8 cellular contexts compared by ENCODE assay signal in genomic region chr19:49876422-49877019, GRCh38. TPM values are rescaled to one million over a fixed set of nuclear protein-coding genes. Genes with fewer than 3 reads are reported as not detected.
A peak's percentile ranks its signal among the peaks of the same experiment; 100 is the strongest.
DNase-seq lines count a peak whose midpoint lies in the region; ATAC-seq and TF ChIP-seq lines count a peak whose summit lies in the region.

No MANE protein-coding gene starts in this region.

- no peaks in the 10 kb centered on the region for H3K4me1 ChIP-seq in endodermal cell (ENCODE audit: control insufficient read depth, insufficient read depth, low read length)

- H3K9ac ChIP-seq in endodermal cell (ENCODE audit: extremely low read depth, low read length, poor library complexity, severe bottlenecking): peak overlapping the region; percentile 93

- no peak overlapping the region for H3K4me3 Mint-ChIP-seq in endodermal cell
- no peak overlapping the region for H3K4me3 Mint-ChIP-seq in mesothelial cell of epicardium

- peak; percentile 47 for ATAC-seq in GM21360 (IDR thresholded peaks at IDR 0.05; ENCODE audit: unreplicated experiment)

- H3K4me3 ChIP-seq in endodermal cell (ENCODE audit: low read length): peak overlapping the region; percentile 96

- H3K27me3 Mint-ChIP-seq in endodermal cell (ENCODE audit: insufficient read depth) (no peaks in the 10 kb centered on the region), mesothelial cell of epicardium (ENCODE audit: low read depth) (no peaks in the 10 kb centered on the region)

- peaks cover 26% of the 10 kb centered on the region for H3K36me3 ChIP-seq in endodermal cell (ENCODE audit: control insufficient read depth, insufficient read depth, low read length)

- H3K9me3 ChIP-seq in endodermal cell (ENCODE audit: control insufficient read depth, low read length): no peaks in the 10 kb centered on the region

- DNase-seq in COLO668 (lab: John Stamatoyannopoulos, UW; ENCODE audit: unreplicated experiment) (peak; percentile 97), HT1080 (ENCODE audit: low read depth) (peak; percentile 97), NOMO-1 (lab: John Stamatoyannopoulos, UW; ENCODE audit: unreplicated experiment in 2 of 2) (peak; percentile 97 to 98), endodermal cell (peak; percentile 99), mesothelial cell of epicardium (ENCODE audit: low spot score in 2 of 2, unreplicated experiment in 2 of 2) (peak; percentile 95 to 97)
- DNase-seq in activated CD8-positive, alpha-beta memory T cell treated with anti-CD3 and anti-CD28 coated beads for 48 hours (ENCODE audit: low read depth in 2 of 3, low spot score in 2 of 3): peak; percentile 84 to 95 (median 88)
- peak; percentile 95 to 97 for DNase-seq in stimulated activated CD8-positive, alpha-beta memory T cell treated with anti-CD3 and anti-CD28 coated beads, Interleukin-15, amount 100 ng/mL, for 48 hours (ENCODE audit: low read depth in 2 of 2)

- peaks cover 5% of the 10 kb centered on the region for H3K4me1 Mint-ChIP-seq in endodermal cell
- H3K4me1 Mint-ChIP-seq in mesothelial cell of epicardium: peaks cover 26% of the 10 kb centered on the region

- H3K9me3 Mint-ChIP-seq in endodermal cell: no peaks in the 10 kb centered on the region
- H3K9me3 Mint-ChIP-seq in mesothelial cell of epicardium: no peaks in the 10 kb centered on the region

- no peak overlapping the region for H3K27ac Mint-ChIP-seq in endodermal cell
- no peak overlapping the region for H3K27ac Mint-ChIP-seq in mesothelial cell of epicardium

- no peaks in the 10 kb centered on the region for H3K27me3 ChIP-seq in endodermal cell (ENCODE audit: control insufficient read depth, insufficient read depth, low read length, poor library complexity, severe bottlenecking)

- H3K27ac ChIP-seq in endodermal cell (ENCODE audit: low read depth, low read length): peak overlapping the region; percentile 96

- WGBS in endodermal cell (ENCODE audit: insufficient coverage in 1 of 2, insufficient read length in 1 of 2), 2 experiments: 0% methylated on average over 13 to 46 of the region's 46 CpGs

- no peak for TF ChIP-seq CTCF in endodermal cell (conservative IDR thresholded peaks at IDR 0.05)
- no peak for TF ChIP-seq CTCF in mesothelial cell of epicardium (IDR thresholded peaks at IDR 0.05; ENCODE audit: unreplicated experiment)

- H3K36me3 Mint-ChIP-seq in endodermal cell (ENCODE audit: low read depth) (peaks cover 35% of the 10 kb centered on the region), mesothelial cell of epicardium (peaks cover 15% of the 10 kb centered on the region)

RNA-seq across cellular contexts. Expression of gene AKT1S1, which starts 0.6 kb away (rescaled TPM):
- total RNA-seq in HT1080 (2014; rRNA removed; shearing (Covaris generic)): 30.4 and 46.2 TPM in 2 replicates
- 109 and 128 TPM in 2 replicates for polyA plus RNA-seq in HT1080 (2015; cell fraction: cytosol; rRNA removed)
- polyA plus RNA-seq in HT1080 (2015; cell fraction: nucleus; rRNA removed): 66.1 and 84.1 TPM in 2 replicates
- total RNA-seq in endodermal cell (10 to 100 TPM; 41.3 to 47.0 TPM), mesothelial cell of epicardium (41.8 to 45.3 TPM (median 42.5 TPM) in 3 replicates)
- polyA plus RNA-seq in endodermal cell (2013, experiment 1 of 2): 29.0 TPM
- 26.6 TPM for polyA plus RNA-seq in endodermal cell (2013, experiment 2 of 2)

RNA-seq across cellular contexts. Expression of gene TBC1D17, which starts 1.0 kb away (rescaled TPM):
- total RNA-seq in HT1080 (2014; rRNA removed; shearing (Covaris generic)): 5.5 and 9.8 TPM in 2 replicates
- polyA plus RNA-seq in HT1080 (2015; cell fraction: cytosol; rRNA removed): 24.2 and 25.3 TPM in 2 replicates
- polyA plus RNA-seq in HT1080 (2015; cell fraction: nucleus; rRNA removed): 28.0 and 39.4 TPM in 2 replicates
- total RNA-seq in endodermal cell (10 to 100 TPM; 40.7 to 47.3 TPM), mesothelial cell of epicardium (46.8 to 53.7 TPM (median 49.7 TPM) in 3 replicates)
- polyA plus RNA-seq in endodermal cell (2013, experiment 1 of 2): 35.5 TPM
- polyA plus RNA-seq in endodermal cell (2013, experiment 2 of 2): 29.4 TPM

RNA-seq across cellular contexts. Expression of gene PNKP, which starts 9.1 kb away (rescaled TPM):
- total RNA-seq in HT1080 (2014; rRNA removed; shearing (Covaris generic)): 55.5 and 57.2 TPM in 2 replicates
- polyA plus RNA-seq in HT1080 (2015; cell fraction: cytosol; rRNA removed): 33.4 and 35.3 TPM in 2 replicates
- 153 and 166 TPM in 2 replicates for polyA plus RNA-seq in HT1080 (2015; cell fraction: nucleus; rRNA removed)
- 100 to 1,000 TPM; 161 to 163 TPM for total RNA-seq in endodermal cell
- polyA plus RNA-seq in endodermal cell (2013, experiment 1 of 2): 78.3 TPM
- polyA plus RNA-seq in endodermal cell (2013, experiment 2 of 2): 66.1 TPM
- total RNA-seq in mesothelial cell of epicardium: 96.6 to 103 TPM (median 97.8 TPM) in 3 replicates

RNA-seq across cellular contexts. Expression of gene IL4I1, which starts 20.2 kb away (rescaled TPM):
- total RNA-seq in HT1080 (2014; rRNA removed; shearing (Covaris generic)): 0.13 and 0.24 TPM in 2 replicates
- 0.03 and 0.25 TPM in 2 replicates for polyA plus RNA-seq in HT1080 (2015; cell fraction: cytosol; rRNA removed)
- polyA plus RNA-seq in HT1080 (2015; cell fraction: nucleus; rRNA removed): 0.57 and 2.2 TPM in 2 replicates
- total RNA-seq in endodermal cell: under 1 TPM in 1 of 2 donors, not detected in 1; 0.97 TPM
- polyA plus RNA-seq in endodermal cell (2013, experiment 1 of 2): 0.68 TPM
- polyA plus RNA-seq in endodermal cell (2013, experiment 2 of 2): 0.95 TPM
- 1.3 to 1.7 TPM (median 1.6 TPM) in 3 replicates for total RNA-seq in mesothelial cell of epicardium

RNA-seq across cellular contexts. Expression of gene PTOV1, which starts 25.6 kb away (rescaled TPM):
- total RNA-seq in HT1080 (2014; rRNA removed; shearing (Covaris generic)): 63.8 and 77.1 TPM in 2 replicates
- 56.0 and 61.2 TPM in 2 replicates for polyA plus RNA-seq in HT1080 (2015; cell fraction: cytosol; rRNA removed)
- polyA plus RNA-seq in HT1080 (2015; cell fraction: nucleus; rRNA removed): 100 and 101 TPM in 2 replicates
- 100 to 1,000 TPM; 279 to 287 TPM for total RNA-seq in endodermal cell
- 359 TPM for polyA plus RNA-seq in endodermal cell (2013, experiment 1 of 2)
- polyA plus RNA-seq in endodermal cell (2013, experiment 2 of 2): 302 TPM
- total RNA-seq in mesothelial cell of epicardium: 415 to 431 TPM (median 422 TPM) in 3 replicates

Comparison
In these comparisons a context has a peak if more than half of its experiments do, and no peak if none do; other contexts are left out.
1. Peak in every context shown above with its lines: DNase-seq, ATAC-seq, H3K4me3 ChIP-seq and H3K27ac ChIP-seq.